Comparison of ENCODE assay signal across 8 cellular contexts in genomic region chr1:51728611-51729155, GRCh38.
DNase-seq lines count a peak whose midpoint lies in the region; ATAC-seq and TF ChIP-seq lines count a peak whose summit lies in the region.

No MANE protein-coding gene starts in this region.

- no peak overlapping the region for H3K23ac ChIP-seq in trophoblast cell (ENCODE audit: low read length)

- H2BK120ac ChIP-seq in trophoblast cell (ENCODE audit: insufficient read depth, low read length, poor library complexity): no peak overlapping the region

- H3K4me1 ChIP-seq in ES-I3 (ENCODE audit: insufficient read depth, low read length) (peaks cover 7% of the 10 kb centered on the region), OCI-LY1 (ENCODE audit: insufficient read depth, low read length, severe bottlenecking) (peaks cover 43% of the 10 kb centered on the region), trophoblast cell (ENCODE audit: control insufficient read depth in 1 of 2, insufficient read depth in 2 of 2, low read length in 2 of 2) (peaks cover 4 to 17% of the 10 kb centered on the region in 2 experiments)

- H3K27me3 ChIP-seq in OCI-LY1 (ENCODE audit: insufficient read depth, low read length) (no peaks in the 10 kb centered on the region), trophoblast cell (ENCODE audit: insufficient read depth, low read length) (no peaks in the 10 kb centered on the region)

- H3K27ac ChIP-seq in OCI-LY1 (ENCODE audit: low read depth, low read length, poor library complexity, severe bottlenecking): peak overlapping the region; percentile 52
- peak overlapping the region; percentile 32 for H3K27ac ChIP-seq in trophoblast cell (ENCODE audit: low read depth, low read length)

- H3K9ac ChIP-seq in ES-I3 (ENCODE audit: low read depth, low read length) (peak overlapping the region; percentile 71), OCI-LY1 (ENCODE audit: low read length) (peak overlapping the region; percentile 77), trophoblast cell (ENCODE audit: low read length) (peak overlapping the region; percentile 93)

- H3K14ac ChIP-seq in trophoblast cell (ENCODE audit: low read length): no peak overlapping the region

- no peaks in the 10 kb centered on the region for H3K36me3 Mint-ChIP-seq in endothelial cell (ENCODE audit: low read depth, unreplicated experiment)

- H3K9me3 ChIP-seq in ES-I3 (ENCODE audit: control insufficient read depth, insufficient read depth, low read length) (no peaks in the 10 kb centered on the region), OCI-LY1 (ENCODE audit: low read length) (no peaks in the 10 kb centered on the region), trophoblast cell (ENCODE audit: insufficient read depth, low read depth, low read length) (no peaks in the 10 kb centered on the region)

- H3K27ac Mint-ChIP-seq in endothelial cell (ENCODE audit: unreplicated experiment): peak overlapping the region; percentile 36

- peak overlapping the region; percentile 67 for H3K18ac ChIP-seq in trophoblast cell (ENCODE audit: low read length)

- H3K4me3 ChIP-seq in OCI-LY1 (ENCODE audit: low read depth, low read length, poor library complexity, severe bottlenecking): peak overlapping the region; percentile 80
- H3K4me3 ChIP-seq in trophoblast cell (ENCODE audit: low read depth, low read length): peak overlapping the region; percentile 91

- H4K91ac ChIP-seq in trophoblast cell (ENCODE audit: low read depth, low read length): peak overlapping the region; percentile 71

- H3K9me3 Mint-ChIP-seq in endothelial cell (ENCODE audit: unreplicated experiment): no peaks in the 10 kb centered on the region

- DNase-seq in endothelial cell (ENCODE audit: low spot score) (peak; percentile 22), trophoblast cell (no peak), ACHN (no peak), NCI-H226 (no peak)

- peak overlapping the region; percentile 95 for H3K4me3 Mint-ChIP-seq in endothelial cell (ENCODE audit: unreplicated experiment)

- peak overlapping the region; percentile 66 for H2BK5ac ChIP-seq in trophoblast cell (ENCODE audit: low read depth, low read length, poor library complexity)

- no peaks in the 10 kb centered on the region for H3K36me3 ChIP-seq in ES-I3 (ENCODE audit: insufficient read depth, low read length)
- H3K36me3 ChIP-seq in OCI-LY1 (ENCODE audit: insufficient read depth, low read length): no peaks in the 10 kb centered on the region
- H3K36me3 ChIP-seq in trophoblast cell (ENCODE audit: control insufficient read depth in 1 of 2, insufficient read depth in 2 of 2, low read length in 2 of 2): no peaks in the 10 kb centered on the region

- peak overlapping the region; percentile 65 for H3K4ac ChIP-seq in trophoblast cell (ENCODE audit: low read depth, low read length)

- no peak for TF ChIP-seq CTCF in OCI-LY1 (IDR thresholded peaks at IDR 0.05; ENCODE audit: low read length)
- TF ChIP-seq CTCF in endothelial cell (IDR thresholded peaks at IDR 0.05; ENCODE audit: unreplicated experiment): no peak

- peak overlapping the region; percentile 87 for H3K4me2 ChIP-seq in OCI-LY1 (ENCODE audit: low read length)
- peak overlapping the region; percentile 97 for H3K4me2 ChIP-seq in trophoblast cell (ENCODE audit: low read length)

- peaks cover 28% of the 10 kb centered on the region for H3K79me2 ChIP-seq in OCI-LY1 (ENCODE audit: insufficient read depth, low read length)
- peaks cover 11% of the 10 kb centered on the region for H3K79me2 ChIP-seq in trophoblast cell (ENCODE audit: control insufficient read depth, insufficient read depth, low read length, poor library complexity)

- peaks cover 4% of the 10 kb centered on the region for H3K27me3 Mint-ChIP-seq in endothelial cell (ENCODE audit: unreplicated experiment)

- no peak for ATAC-seq in GM18907 (IDR thresholded peaks at IDR 0.05; ENCODE audit: unreplicated experiment)
- no peak for ATAC-seq in HG03565 (IDR thresholded peaks at IDR 0.05; ENCODE audit: unreplicated experiment)

- H3K9me2 ChIP-seq in OCI-LY1 (ENCODE audit: low read depth, low read length): no peaks in the 10 kb centered on the region

- peak overlapping the region; percentile 67; the same call in 1 of the 2 replicates for H2AFZ ChIP-seq in OCI-LY1 (ENCODE audit: low read length)
- H2AFZ ChIP-seq in trophoblast cell (ENCODE audit: insufficient read depth, low read length, poor library complexity): no peak overlapping the region

- H4K8ac ChIP-seq in trophoblast cell (ENCODE audit: low read depth, low read length): no peak overlapping the region

- no CpG with 5 or more reads among the region's 12 CpGs for WGBS in trophoblast cell (ENCODE audit: extremely low coverage, insufficient coverage, insufficient read length)

- in situ Hi-C loops in ACHN (cut with HindIII; ENCODE audit: low pct_ligation_motif_present, low pct_unique_long_range_greater_than_20kb, low sequenced_read_pairs): no loop called here

- H4K12ac ChIP-seq in trophoblast cell (ENCODE audit: low read depth, low read length): no peak overlapping the region

- no peak overlapping the region for H2BK12ac ChIP-seq in trophoblast cell (ENCODE audit: low read length)

- peaks cover 23% of the 10 kb centered on the region for H3K4me1 Mint-ChIP-seq in endothelial cell (ENCODE audit: unreplicated experiment)

- no peaks in the 10 kb centered on the region for H3F3A ChIP-seq in OCI-LY1 (ENCODE audit: insufficient read depth, low read length)

- peaks cover 8% of the 10 kb centered on the region for H3K79me1 ChIP-seq in trophoblast cell (ENCODE audit: low read length)

- no peak overlapping the region for H2AK5ac ChIP-seq in trophoblast cell (ENCODE audit: low read length)

- H4K20me1 ChIP-seq in OCI-LY1 (ENCODE audit: insufficient read depth, low read length): no peaks in the 10 kb centered on the region
